ENCODE assay signal across 24 cellular contexts in the genomic region with DNA sequence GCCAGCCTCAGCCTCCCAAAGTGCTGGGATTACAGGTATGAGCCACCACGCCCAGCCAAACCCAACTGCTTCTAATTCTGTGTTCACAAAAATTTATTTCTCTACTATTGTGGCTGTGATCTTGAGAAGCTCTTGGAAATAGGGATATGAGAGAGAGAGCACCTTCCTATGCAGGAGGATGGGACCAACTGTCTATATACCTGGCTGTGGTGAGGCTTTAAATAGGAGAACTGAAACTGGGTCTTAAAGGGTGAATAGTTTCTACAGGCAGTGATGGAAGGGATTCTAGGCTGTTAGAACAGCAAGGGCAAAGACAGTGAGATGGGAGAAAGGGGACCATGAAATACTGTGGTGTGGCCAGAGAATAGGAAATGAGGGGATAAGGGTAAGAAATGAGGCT. TPM values are rescaled to one million over a fixed set of nuclear protein-coding genes. Genes with fewer than 3 reads are reported as not detected.
DNase-seq lines count a peak whose midpoint lies in the region; ATAC-seq, FAIRE-seq and TF ChIP-seq lines count a peak whose summit lies in the region.
"Had no signal": no experiment of that assay in that cellular context is flagged by ENCODE, and none has a peak within 500 bp of the region (broad histone marks: within the 10 kb centered on the region; RNA-seq: fewer than 3 reads in every experiment).

No MANE protein-coding gene starts in this region.

- peaks cover 57% of the 10 kb centered on the region for H3K36me3 Mint-ChIP-seq in stimulated activated memory B cell treated with anti-CD40 and anti-IgM and Interleukin-4, amounts not matched to agents 10 μg/mL and 1 μg/mL and 100 μg/mL, for 72 hours
- H3K36me3 Mint-ChIP-seq in activated CD4-positive, alpha-beta T cell treated with anti-CD3 and anti-CD28 coated beads, Interleukin-2, amount 10 ng/mL, durations not matched to agents 7 days and 5 days (ENCODE audit: low read depth) = peaks cover 26% of the 10 kb centered on the region

- H4K20me1 ChIP-seq in OCI-LY7 (ENCODE audit: insufficient read depth, low read length) = no peaks in the 10 kb centered on the region
- H4K20me1 ChIP-seq: BLaER1 had no signal

- no peak for DNase-seq in GM12891 (ENCODE audit: insufficient read length, low spot score)
- peak; percentile 47 for DNase-seq in OCI-LY7 (ENCODE audit: low spot score)
- peak; percentile 33 for DNase-seq in germinal center (ENCODE audit: low spot score)
- no peak for DNase-seq in activated CD4-positive, alpha-beta T cell treated with anti-CD3 and anti-CD28 coated beads, Interleukin-2, amount 10 ng/mL, durations not matched to agents 7 days and 5 days
- no peak for DNase-seq in cardiac septum (ENCODE audit: low spot score)
- DNase-seq in esophagus muscularis mucosa (ENCODE audit: extremely low spot score) = no peak
- DNase-seq: 8988T; CD4-positive, alpha-beta memory T cell; DMS153; DMS79; GDM1; GOT3; H7; HFFc6; IMR-90 had no signal

- no peaks in the 10 kb centered on the region for H3K9me3 Mint-ChIP-seq in stimulated activated memory B cell treated with anti-CD40 and anti-IgM and Interleukin-4, amounts not matched to agents 10 μg/mL and 1 μg/mL and 100 μg/mL, for 72 hours
- no peaks in the 10 kb centered on the region for H3K9me3 Mint-ChIP-seq in activated CD4-positive, alpha-beta T cell treated with anti-CD3 and anti-CD28 coated beads, Interleukin-2, amount 10 ng/mL, durations not matched to agents 7 days and 5 days
- H3K9me3 Mint-ChIP-seq: CD4-positive, alpha-beta memory T cell; HFFc6 had no signal

- no peaks in the 10 kb centered on the region for H3K27me3 Mint-ChIP-seq in stimulated activated memory B cell treated with anti-CD40 and anti-IgM and Interleukin-4, amounts not matched to agents 10 μg/mL and 1 μg/mL and 100 μg/mL, for 72 hours
- no peaks in the 10 kb centered on the region for H3K27me3 Mint-ChIP-seq in activated CD4-positive, alpha-beta T cell treated with anti-CD3 and anti-CD28 coated beads, Interleukin-2, amount 10 ng/mL, durations not matched to agents 7 days and 5 days
- H3K27me3 Mint-ChIP-seq: CD4-positive, alpha-beta memory T cell had no signal

- H3K79me2 ChIP-seq in OCI-LY7 (ENCODE audit: insufficient read depth, low read depth, low read length) = no peaks in the 10 kb centered on the region

- ATAC-seq in stimulated activated memory B cell treated with anti-CD40 and anti-IgM and Interleukin-4, amounts not matched to agents 10 μg/mL and 1 μg/mL and 100 μg/mL, for 72 hours = peak; percentile 74
- no peak for ATAC-seq in GM18517 (IDR thresholded peaks at IDR 0.05; ENCODE audit: unreplicated experiment)
- ATAC-seq: HCT116, K562 had no signal

- POLR2A ChIA-PET in OCI-LY7 (lab: Charles Lee) = no interaction called here
- POLR2A ChIA-PET in activated CD4-positive, alpha-beta T cell treated with anti-CD3 and anti-CD28 coated beads, Interleukin-2, amount 10 ng/mL, durations not matched to agents 7 days and 5 days (lab: Charles Lee) = no interaction called here

- H3K4me1 ChIP-seq in OCI-LY7 (ENCODE audit: insufficient read depth, low read length, poor library complexity, severe bottlenecking) (peaks cover 9% of the 10 kb centered on the region), esophagus muscularis mucosa (peaks cover 3 to 16% (median 8%) of the 10 kb centered on the region in 4 donors)
- H3K4me1 ChIP-seq: BLaER1 had no signal

- H3K27me3 ChIP-seq in esophagus muscularis mucosa = no peaks in the 10 kb centered on the region
- H3K27me3 ChIP-seq: BLaER1 had no signal

- H3K9me2 ChIP-seq in OCI-LY7 (ENCODE audit: insufficient read depth, low read length) = no peaks in the 10 kb centered on the region

- H3K27ac Mint-ChIP-seq in stimulated activated memory B cell treated with anti-CD40 and anti-IgM and Interleukin-4, amounts not matched to agents 10 μg/mL and 1 μg/mL and 100 μg/mL, for 72 hours = no peak overlapping the region
- no peak overlapping the region for H3K27ac Mint-ChIP-seq in activated CD4-positive, alpha-beta T cell treated with anti-CD3 and anti-CD28 coated beads, Interleukin-2, amount 10 ng/mL, durations not matched to agents 7 days and 5 days
- H3K27ac Mint-ChIP-seq: HFFc6 had no signal

- no peak overlapping the region for H3K4me2 ChIP-seq in OCI-LY7 (ENCODE audit: low read length)
- H3K4me2 ChIP-seq: BLaER1 had no signal

- TF ChIP-seq POLR2A in GM12891 (IDR thresholded peaks at IDR 0.05; ENCODE audit: low read depth, low read length) = no peak
- TF ChIP-seq POLR2A in esophagus muscularis mucosa (IDR thresholded peaks at IDR 0.05; ENCODE audit: low read depth) = no peak

- H3K27ac ChIP-seq in OCI-LY7 (ENCODE audit: low read depth, low read length, poor library complexity, severe bottlenecking) (no peak overlapping the region), esophagus muscularis mucosa (replicated peaks in 1 of 4) (no peak overlapping the region)
- H3K27ac ChIP-seq: BLaER1 had no signal

- no peak for TF ChIP-seq EP300 in esophagus muscularis mucosa (IDR thresholded peaks at IDR 0.05)

- H2AFZ ChIP-seq in OCI-LY7 (ENCODE audit: low read length) = no peak overlapping the region

- peaks cover 7% of the 10 kb centered on the region for H3K4me1 Mint-ChIP-seq in stimulated activated memory B cell treated with anti-CD40 and anti-IgM and Interleukin-4, amounts not matched to agents 10 μg/mL and 1 μg/mL and 100 μg/mL, for 72 hours
- peaks cover 3% of the 10 kb centered on the region for H3K4me1 Mint-ChIP-seq in activated CD4-positive, alpha-beta T cell treated with anti-CD3 and anti-CD28 coated beads, Interleukin-2, amount 10 ng/mL, durations not matched to agents 7 days and 5 days

- H3K36me3 ChIP-seq in OCI-LY7 (ENCODE audit: insufficient read depth, low read length) (peaks cover 11% of the 10 kb centered on the region; the same call in 1 of the 2 replicates), esophagus muscularis mucosa (peaks cover 0 to 31% (median 21%) of the 10 kb centered on the region in 4 donors)

- TF ChIP-seq CTCF in OCI-LY7 (conservative IDR thresholded peaks at IDR 0.05; ENCODE audit: low read length) (no peak), esophagus muscularis mucosa (IDR thresholded peaks at IDR 0.05) (no peak)

- CTCF ChIA-PET in OCI-LY7 (lab: Charles Lee; ENCODE audit: unreplicated experiment) = no interaction called here
- CTCF ChIA-PET in activated CD4-positive, alpha-beta T cell treated with anti-CD3 and anti-CD28 coated beads, Interleukin-2, amount 10 ng/mL, durations not matched to agents 7 days and 5 days (lab: Charles Lee) = no interaction called here

- intact Hi-C loops in OCI-LY7 (cut with micrococcal nuclease; ENCODE audit: unreplicated experiment) = no loop called here
- intact Hi-C loops in cardiac septum (cut with DNase I) = no loop called here
- intact Hi-C loops in esophagus muscularis mucosa (cut with DNase I) = no loop called here

- WGBS in esophagus muscularis mucosa = 85% methylated on average over 1 of the region's 1 CpG

- H3K9me3 ChIP-seq in OCI-LY7 (ENCODE audit: low read length) (no peaks in the 10 kb centered on the region), esophagus muscularis mucosa (no peaks in the 10 kb centered on the region)
- H3K9me3 ChIP-seq: BLaER1 had no signal

- no peak overlapping the region for H3K4me3 ChIP-seq in OCI-LY7 (ENCODE audit: low read depth, low read length, poor library complexity, severe bottlenecking)
- no peak overlapping the region for H3K4me3 ChIP-seq in esophagus muscularis mucosa
- H3K4me3 ChIP-seq: BLaER1, K562 had no signal

- peak; percentile 23 for FAIRE-seq in GM12891 (lab: Jason Lieb, UNC)
- FAIRE-seq: HTR-8/SVneo, K562 had no signal

- BruUV-seq in OCI-LY7 (replicated peaks; lab: Mats Ljungman, UMichigan) = no TSS peak

- no peak overlapping the region for H3K4me3 Mint-ChIP-seq in stimulated activated memory B cell treated with anti-CD40 and anti-IgM and Interleukin-4, amounts not matched to agents 10 μg/mL and 1 μg/mL and 100 μg/mL, for 72 hours
- no peak overlapping the region for H3K4me3 Mint-ChIP-seq in activated CD4-positive, alpha-beta T cell treated with anti-CD3 and anti-CD28 coated beads, Interleukin-2, amount 10 ng/mL, durations not matched to agents 7 days and 5 days
- H3K4me3 Mint-ChIP-seq: CD14-positive monocyte; CD4-positive, alpha-beta memory T cell; HFFc6 had no signal

TF ChIP-seq in GM12891, 5 proteins besides CTCF, POLR2A, EP300 and RAD21:
- no peak for TF ChIP-seq PAX5 (IDR thresholded peaks at IDR 0.05; ENCODE audit: insufficient read depth, low read length, severe bottlenecking)
- peak; percentile 93 for TF ChIP-seq SPI1 (IDR thresholded peaks at IDR 0.05; ENCODE audit: low read depth, low read length)
- no peak for TF ChIP-seq TAF1 (IDR thresholded peaks at IDR 0.05; ENCODE audit: low read depth, low read length)
- no peak for TF ChIP-seq POU2F2 (IDR thresholded peaks at IDR 0.05; ENCODE audit: low read depth, low read length)
TF ChIP-seq in GM12891: peak in this region for 1.

RNA-seq across cellular contexts. Expression of gene PTCH2, which starts 8.3 kb away (rescaled TPM):
- 0.06 TPM for polyA plus RNA-seq in GM12891 (2012; ENCODE audit: low read depth, missing spikeins)
- total RNA-seq in OCI-LY7 (2014; rRNA removed; shearing (Covaris generic)) = 0.39 and 0.60 TPM in 2 replicates
- total RNA-seq in OCI-LY7 (2022) (0.68 and 1.0 TPM in 2 replicates), cardiac septum (0.35 TPM), esophagus muscularis mucosa (1 to 10 TPM in 2 of 4 donors, under 1 TPM in 2; 0.66 to 2.6 (median 1.1) TPM)
- under 1 TPM; 0.92 to 0.94 TPM for total RNA-seq in activated CD4-positive, alpha-beta T cell treated with anti-CD3 and anti-CD28 coated beads, Interleukin-2, amount 10 ng/mL, durations not matched to agents 7 days and 5 days

RNA-seq across cellular contexts. Expression of gene BTBD19, which starts 43.0 kb away (rescaled TPM):
- polyA plus RNA-seq in GM12891 (2012; ENCODE audit: low read depth, missing spikeins) = 1.6 TPM
- 0.21 and 0.44 TPM in 2 replicates for total RNA-seq in OCI-LY7 (2014; rRNA removed; shearing (Covaris generic))
- total RNA-seq in OCI-LY7 (2022) = 2.0 and 2.7 TPM in 2 replicates
- total RNA-seq in activated CD4-positive, alpha-beta T cell treated with anti-CD3 and anti-CD28 coated beads, Interleukin-2, amount 10 ng/mL, durations not matched to agents 7 days and 5 days = 1 to 10 TPM; 6.0 to 7.7 TPM
- 4.4 TPM for total RNA-seq in cardiac septum
- 1 to 10 TPM; 2.7 to 6.6 (median 3.4) TPM for total RNA-seq in esophagus muscularis mucosa

RNA-seq across cellular contexts. Expression of gene DYNLT4, which starts 44.2 kb away (rescaled TPM):
- 0.17 TPM for polyA plus RNA-seq in GM12891 (2012; ENCODE audit: low read depth, missing spikeins)
- total RNA-seq in OCI-LY7 (2014; rRNA removed; shearing (Covaris generic)) = 1.5 TPM in 1 of 2 replicates, not detected in the other
- not detected in 2 replicates for total RNA-seq in OCI-LY7 (2022)
- total RNA-seq in activated CD4-positive, alpha-beta T cell treated with anti-CD3 and anti-CD28 coated beads, Interleukin-2, amount 10 ng/mL, durations not matched to agents 7 days and 5 days = under 1 TPM; 0.47 to 0.83 TPM
- total RNA-seq in cardiac septum = not detected
- under 1 TPM in 1 of 4 donors, not detected in 3; 0.83 TPM for total RNA-seq in esophagus muscularis mucosa
- total RNA-seq: Daoy, H7, IMR-90 had no signal
- polyA plus RNA-seq: AG04450, IMR-90, K562 had no signal

RNA-seq across cellular contexts. Expression of gene PLK3, which starts 51.1 kb away (rescaled TPM):
- polyA plus RNA-seq in GM12891 (2012; ENCODE audit: low read depth, missing spikeins) = 16.7 TPM
- 8.3 and 10.1 TPM in 2 replicates for total RNA-seq in OCI-LY7 (2014; rRNA removed; shearing (Covaris generic))
- 8.8 and 10.8 TPM in 2 replicates for total RNA-seq in OCI-LY7 (2022)
- 10 to 100 TPM; 54.3 to 57.5 TPM for total RNA-seq in activated CD4-positive, alpha-beta T cell treated with anti-CD3 and anti-CD28 coated beads, Interleukin-2, amount 10 ng/mL, durations not matched to agents 7 days and 5 days
- 8.4 TPM for total RNA-seq in cardiac septum
- total RNA-seq in esophagus muscularis mucosa = 10 to 100 TPM in 2 of 4 donors, 1 to 10 TPM in 2; 7.9 to 46.4 (median 10.5) TPM

Comparison
In these comparisons a context has a peak if more than half of its experiments do, and no peak if none do; other contexts are left out.
1. DNase-seq: peak in OCI-LY7 (single experiment) and germinal center (single experiment); none in GM12891 (single experiment), activated CD4-positive, alpha-beta T cell treated with anti-CD3 and anti-CD28 coated beads, Interleukin-2, amount 10 ng/mL, durations not matched to agents 7 days and 5 days (single experiment), cardiac septum (single experiment) and esophagus muscularis mucosa (single experiment).